Comparison of ENCODE assay signal across 2 cellular contexts in the genomic region with DNA sequence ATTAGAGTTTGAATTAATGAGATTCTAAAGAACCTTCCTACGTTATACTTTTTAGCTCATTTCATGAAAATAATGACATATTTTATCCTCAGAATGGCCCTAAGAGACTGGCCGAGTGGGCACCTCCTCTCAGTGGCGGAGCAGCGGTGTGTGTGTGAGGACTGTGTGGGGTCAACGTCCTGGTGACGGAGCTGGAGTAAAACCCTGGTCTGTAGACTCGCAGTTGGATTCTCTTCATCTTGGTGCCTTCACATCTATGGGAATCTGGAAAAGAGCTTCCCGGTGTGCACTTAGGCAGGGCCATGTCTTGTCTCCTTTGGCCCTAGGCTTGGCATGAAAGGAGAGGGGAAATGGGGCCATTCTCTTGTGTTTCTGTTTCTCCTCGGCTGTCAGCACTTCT.
TF ChIP-seq lines count a peak whose summit lies in the region.

No MANE protein-coding gene starts in this region.

TF ChIP-seq in HepG2, 621 proteins besides CTCF, POLR2A, EP300 and RAD21:
- TF ChIP-seq ZMYM3 (CRISPR knock-in tag; IDR thresholded peaks at IDR 0.05), result no peak
- TF ChIP-seq, protein P1, sequence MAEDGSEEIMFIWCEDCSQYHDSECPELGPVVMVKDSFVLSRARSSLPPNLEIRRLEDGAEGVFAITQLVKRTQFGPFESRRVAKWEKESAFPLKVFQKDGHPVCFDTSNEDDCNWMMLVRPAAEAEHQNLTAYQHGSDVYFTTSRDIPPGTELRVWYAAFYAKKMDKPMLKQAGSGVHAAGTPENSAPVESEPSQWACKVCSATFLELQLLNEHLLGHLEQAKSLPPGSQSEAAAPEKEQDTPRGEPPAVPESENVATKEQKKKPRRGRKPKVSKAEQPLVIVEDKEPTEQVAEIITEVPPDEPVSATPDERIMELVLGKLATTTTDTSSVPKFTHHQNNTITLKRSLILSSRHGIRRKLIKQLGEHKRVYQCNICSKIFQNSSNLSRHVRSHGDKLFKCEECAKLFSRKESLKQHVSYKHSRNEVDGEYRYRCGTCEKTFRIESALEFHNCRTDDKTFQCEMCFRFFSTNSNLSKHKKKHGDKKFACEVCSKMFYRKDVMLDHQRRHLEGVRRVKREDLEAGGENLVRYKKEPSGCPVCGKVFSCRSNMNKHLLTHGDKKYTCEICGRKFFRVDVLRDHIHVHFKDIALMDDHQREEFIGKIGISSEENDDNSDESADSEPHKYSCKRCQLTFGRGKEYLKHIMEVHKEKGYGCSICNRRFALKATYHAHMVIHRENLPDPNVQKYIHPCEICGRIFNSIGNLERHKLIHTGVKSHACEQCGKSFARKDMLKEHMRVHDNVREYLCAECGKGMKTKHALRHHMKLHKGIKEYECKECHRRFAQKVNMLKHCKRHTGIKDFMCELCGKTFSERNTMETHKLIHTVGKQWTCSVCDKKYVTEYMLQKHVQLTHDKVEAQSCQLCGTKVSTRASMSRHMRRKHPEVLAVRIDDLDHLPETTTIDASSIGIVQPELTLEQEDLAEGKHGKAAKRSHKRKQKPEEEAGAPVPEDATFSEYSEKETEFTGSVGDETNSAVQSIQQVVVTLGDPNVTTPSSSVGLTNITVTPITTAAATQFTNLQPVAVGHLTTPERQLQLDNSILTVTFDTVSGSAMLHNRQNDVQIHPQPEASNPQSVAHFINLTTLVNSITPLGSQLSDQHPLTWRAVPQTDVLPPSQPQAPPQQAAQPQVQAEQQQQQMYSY (CRISPR knock-in tag; IDR thresholded peaks at IDR 0.05), result peak; percentile 92

TF ChIP-seq in WTC11, 78 proteins besides CTCF, POLR2A, EP300 and RAD21:
- TF ChIP-seq, protein P1 (CRISPR knock-in tag; IDR thresholded peaks at IDR 0.05), result peak; percentile 67
- TF ChIP-seq ZNF416 (CRISPR knock-in tag; IDR thresholded peaks at IDR 0.05), result no peak
